In genomic region chr2:241668354-241668753, GRCh38 we compare ENCODE assay signal across 15 cellular contexts. TPM values are rescaled to one million over a fixed set of nuclear protein-coding genes. Genes with fewer than 3 reads are reported as not detected.
DNase-seq lines count a peak whose midpoint lies in the region; ATAC-seq lines count a peak whose summit lies in the region.
"Had no signal": no experiment of that assay in that cellular context is flagged by ENCODE, and none has a peak within 500 bp of the region (broad histone marks: within the 10 kb centered on the region; RNA-seq: fewer than 3 reads in every experiment).

No MANE protein-coding gene starts in this region.

- no peaks in the 10 kb centered on the region for H3K27me3 ChIP-seq in neuronal stem cell (ENCODE audit: control insufficient read depth in 3 of 3, insufficient read depth in 3 of 3, low read depth in 1 of 3, low read length in 3 of 3)

- no peak for ATAC-seq in activated T-cell treated with anti-CD3 and anti-CD28 coated beads, Interleukin-2, amount 50 U/mL, for 72 hours (replicated peaks in 1 of 2)
- ATAC-seq in T-helper 17 cell (no peak), HG03520 (IDR thresholded peaks at IDR 0.05; ENCODE audit: unreplicated experiment) (no peak)
- ATAC-seq: CD8-positive, alpha-beta T cell; GM23338 had no signal

- no peak overlapping the region for H3K27ac ChIP-seq in neuronal stem cell (replicated peaks; ENCODE audit: low read length)
- H3K27ac ChIP-seq: 22Rv1 had no signal

- no peaks in the 10 kb centered on the region for H3K9me3 Mint-ChIP-seq in activated T-cell treated with anti-CD3 and anti-CD28 coated beads, Interleukin-2, amount 50 U/mL, for 72 hours
- H3K9me3 Mint-ChIP-seq: CD14-positive monocyte; CD8-positive, alpha-beta T cell; GM23338; H9 had no signal

- H4K91ac ChIP-seq in neuronal stem cell (ENCODE audit: low read depth, low read length, poor library complexity): no peak overlapping the region

- H2BK5ac ChIP-seq in neuronal stem cell (ENCODE audit: low read length): peak overlapping the region; percentile 32

- no peak overlapping the region for H2BK15ac ChIP-seq in neuronal stem cell (ENCODE audit: low read length)

- peak overlapping the region; percentile 17 for H3K9ac ChIP-seq in neuronal stem cell (ENCODE audit: low read depth, low read length, poor library complexity)

- H3K27me3 Mint-ChIP-seq in activated T-cell treated with anti-CD3 and anti-CD28 coated beads, Interleukin-2, amount 50 U/mL, for 72 hours (ENCODE audit: low read depth): no peaks in the 10 kb centered on the region
- no peaks in the 10 kb centered on the region for H3K27me3 Mint-ChIP-seq in T-helper 17 cell

- H2BK12ac ChIP-seq in neuronal stem cell (ENCODE audit: low read length): no peak overlapping the region

- H3K79me1 ChIP-seq in neuronal stem cell (ENCODE audit: low read depth, low read length): peaks cover 6% of the 10 kb centered on the region

- peaks cover 10 to 19% of the 10 kb centered on the region in 2 donors for H3K4me1 ChIP-seq in neuronal stem cell (ENCODE audit: control insufficient read depth in 2 of 2, insufficient read depth in 1 of 2, low read depth in 1 of 2, low read length in 2 of 2)

- no peak for DNase-seq in activated T-cell treated with anti-CD3 and anti-CD28 coated beads, Interleukin-2, amount 50 U/mL, for 72 hours
- no peak for DNase-seq in activated T-cell treated with anti-CD3 and anti-CD28 coated beads, Interleukin-2, amount 50 U/mL, for 48 hours
- no peak for DNase-seq in T-helper 17 cell
- DNase-seq in neuronal stem cell (ENCODE audit: low spot score): no peak
- no peak for DNase-seq in NCI-H69 (lab: John Stamatoyannopoulos, UW)
- DNase-seq: CD8-positive, alpha-beta T cell; COR-L47; DMS153; DMS79 treated with DMSO at 0.1 percent for 48 hours; EL; H9 had no signal

- H3K4me1 Mint-ChIP-seq in activated T-cell treated with anti-CD3 and anti-CD28 coated beads, Interleukin-2, amount 50 U/mL, for 72 hours (ENCODE audit: low read depth): peaks cover 23% of the 10 kb centered on the region
- H3K4me1 Mint-ChIP-seq in T-helper 17 cell: peaks cover 6% of the 10 kb centered on the region
- H3K4me1 Mint-ChIP-seq: CD14-positive monocyte had no signal

- no peak overlapping the region for H4K8ac ChIP-seq in neuronal stem cell (ENCODE audit: low read depth, low read length)

- H3K27ac Mint-ChIP-seq in activated T-cell treated with anti-CD3 and anti-CD28 coated beads, Interleukin-2, amount 50 U/mL, for 72 hours: peak overlapping the region; percentile 32
- peak overlapping the region; percentile 11 for H3K27ac Mint-ChIP-seq in T-helper 17 cell
- H3K27ac Mint-ChIP-seq: CD8-positive, alpha-beta T cell; GM23338; H9 had no signal

- H2AFZ ChIP-seq in neuronal stem cell (ENCODE audit: low read length): no peak overlapping the region
- H2AFZ ChIP-seq: GM23338 had no signal

- no peak overlapping the region for H3K14ac ChIP-seq in neuronal stem cell (ENCODE audit: low read length)

- H3K23ac ChIP-seq in neuronal stem cell (ENCODE audit: low read depth, low read length, poor library complexity): peak overlapping the region; percentile 11

- H3K4me3 ChIP-seq in neuronal stem cell (ENCODE audit: low read length in 2 of 2): no peak overlapping the region
- H3K4me3 ChIP-seq: GM23338 had no signal

- H3K9me3 ChIP-seq in T-helper 17 cell (ENCODE audit: control insufficient read depth, low read length, poor library complexity, severe bottlenecking) (no peaks in the 10 kb centered on the region), neuronal stem cell (replicated peaks in 1 of 2; ENCODE audit: control insufficient read depth in 2 of 2, insufficient read depth in 1 of 2, low read depth in 1 of 2, low read length in 2 of 2) (no peaks in the 10 kb centered on the region)

- no CpG with 5 or more reads among the region's 21 CpGs for WGBS in neuronal stem cell (ENCODE audit: extremely low coverage in 2 of 2, insufficient read length in 2 of 2, insufficient replicate concordance in 1 of 2), 2 donors

- no peak overlapping the region for H3K4me3 Mint-ChIP-seq in activated T-cell treated with anti-CD3 and anti-CD28 coated beads, Interleukin-2, amount 50 U/mL, for 72 hours
- H3K4me3 Mint-ChIP-seq in T-helper 17 cell: no peak overlapping the region
- H3K4me3 Mint-ChIP-seq: CD14-positive monocyte; CD8-positive, alpha-beta T cell; GM23338; H9 had no signal

- no peak overlapping the region for H3K4me2 ChIP-seq in neuronal stem cell (ENCODE audit: insufficient read depth, low read length, poor library complexity, severe bottlenecking)
- H3K4me2 ChIP-seq: GM23338 had no signal

- H2BK120ac ChIP-seq in neuronal stem cell (ENCODE audit: low read depth, low read length): no peak overlapping the region

- peaks cover 0 to 6% of the 10 kb centered on the region in 2 donors for H3K36me3 Mint-ChIP-seq in activated T-cell treated with anti-CD3 and anti-CD28 coated beads, Interleukin-2, amount 50 U/mL, for 72 hours (ENCODE audit: insufficient read depth in 2 of 2)
- no peaks in the 10 kb centered on the region for H3K36me3 Mint-ChIP-seq in T-helper 17 cell (ENCODE audit: low read depth)

- no peak overlapping the region for H3K18ac ChIP-seq in neuronal stem cell (ENCODE audit: low read length)

- peaks cover 30 to 63% of the 10 kb centered on the region in 2 donors for H3K36me3 ChIP-seq in neuronal stem cell (replicated peaks in 1 of 2; ENCODE audit: control insufficient read depth in 2 of 2, insufficient read depth in 2 of 2, low read length in 2 of 2)

- H2AK5ac ChIP-seq in neuronal stem cell (ENCODE audit: low read depth, low read length): no peak overlapping the region

- H3K4ac ChIP-seq in neuronal stem cell (ENCODE audit: low read length): no peak overlapping the region

RNA-seq across cellular contexts. Expression of gene DTYMK, which starts 18.3 kb away (rescaled TPM):
- total RNA-seq in activated T-cell treated with anti-CD3 and anti-CD28 coated beads, Interleukin-2, amount 50 U/mL, for 72 hours: 10 to 100 TPM; 64.6 to 97.5 TPM
- 10 to 100 TPM; 11.9 TPM for total RNA-seq in T-helper 17 cell
- 62.1 TPM for polyA plus RNA-seq in neuronal stem cell (2013, experiment 1 of 2)
- 62.7 TPM for polyA plus RNA-seq in neuronal stem cell (2013, experiment 2 of 2)

RNA-seq across cellular contexts. Expression of gene ATG4B, which starts 30.9 kb away (rescaled TPM):
- 100 to 1,000 TPM in 1 of 2 donors, 10 to 100 TPM in 1; 97.9 to 109 TPM for total RNA-seq in activated T-cell treated with anti-CD3 and anti-CD28 coated beads, Interleukin-2, amount 50 U/mL, for 72 hours
- total RNA-seq in T-helper 17 cell: 100 to 1,000 TPM; 104 to 119 TPM
- polyA plus RNA-seq in neuronal stem cell (2013, experiment 1 of 2): 64.1 TPM
- polyA plus RNA-seq in neuronal stem cell (2013, experiment 2 of 2): 62.1 TPM

RNA-seq across cellular contexts. Expression of gene THAP4, which starts 31.4 kb away (rescaled TPM):
- 10 to 100 TPM; 41.8 to 50.9 TPM for total RNA-seq in activated T-cell treated with anti-CD3 and anti-CD28 coated beads, Interleukin-2, amount 50 U/mL, for 72 hours
- total RNA-seq in T-helper 17 cell: 10 to 100 TPM; 28.0 to 36.9 TPM
- polyA plus RNA-seq in neuronal stem cell (2013, experiment 1 of 2): 54.6 TPM
- polyA plus RNA-seq in neuronal stem cell (2013, experiment 2 of 2): 56.0 TPM

RNA-seq across cellular contexts. Expression of gene ING5, which starts 33.5 kb away (rescaled TPM):
- total RNA-seq in activated T-cell treated with anti-CD3 and anti-CD28 coated beads, Interleukin-2, amount 50 U/mL, for 72 hours: 10 to 100 TPM; 39.9 to 42.6 TPM
- 10 to 100 TPM; 50.2 to 60.8 TPM for total RNA-seq in T-helper 17 cell
- 25.2 TPM for polyA plus RNA-seq in neuronal stem cell (2013, experiment 1 of 2)
- 27.0 TPM for polyA plus RNA-seq in neuronal stem cell (2013, experiment 2 of 2)

Comparison
In these comparisons a context has a peak if more than half of its experiments do, and no peak if none do; other contexts are left out.
1. RNA of gene DTYMK, which starts 18.3 kb away (total RNA-seq): 64.6 to 97.5 TPM in activated T-cell treated with anti-CD3 and anti-CD28 coated beads, Interleukin-2, amount 50 U/mL, for 72 hours; 11.9 TPM in T-helper 17 cell; every median in the first group is over 4 times any median in the second.